Comparison of ENCODE assay signal across 9 cellular contexts in genomic region chrX:24027086-24027485, GRCh38. TPM values are rescaled to one million over a fixed set of nuclear protein-coding genes. Genes with fewer than 3 reads are reported as not detected.
DNase-seq lines count a peak whose midpoint lies in the region; ATAC-seq and TF ChIP-seq lines count a peak whose summit lies in the region.
"Had no signal": no experiment of that assay in that cellular context is flagged by ENCODE, and none has a peak within 500 bp of the region (broad histone marks: within the 10 kb centered on the region; RNA-seq: fewer than 3 reads in every experiment).

KLHL15 (minus strand) TSS chrX:24027186; CDS start chrX:24006693, 20,493 bp downstream.

- H3K27me3 ChIP-seq in body of pancreas (no peaks in the 10 kb centered on the region), mesenchymal stem cell (ENCODE audit: control insufficient read depth in 1 of 2, insufficient read depth in 1 of 2, low read length in 2 of 2) (peaks cover 0 to 20% of the 10 kb centered on the region in 2 experiments), upper lobe of right lung (no peaks in the 10 kb centered on the region)

- no peaks in the 10 kb centered on the region for H3K36me3 ChIP-seq in body of pancreas (replicated peaks in 1 of 2; ENCODE audit: insufficient read depth in 1 of 2, low read depth in 2 of 2)
- H3K36me3 ChIP-seq in mesenchymal stem cell (ENCODE audit: control insufficient read depth in 1 of 2, insufficient read depth in 2 of 2, low read depth in 1 of 2, low read length in 2 of 2): no peaks in the 10 kb centered on the region
- H3K36me3 ChIP-seq in upper lobe of right lung: no peaks in the 10 kb centered on the region

- no peak within 1 kb of the TSS for H3K4me3 ChIP-seq in body of pancreas
- peak within 1 kb of the TSS in 1 of 2 experiments; percentile 84 for H3K4me3 ChIP-seq in mesenchymal stem cell (ENCODE audit: insufficient read depth in 1 of 2, low read depth in 1 of 2, low read length in 2 of 2)
- peak within 1 kb of the TSS; percentile 53 for H3K4me3 ChIP-seq in upper lobe of right lung

- TF ChIP-seq POLR2A in body of pancreas (IDR thresholded peaks at IDR 0.05): no peak

- H3K9ac ChIP-seq in mesenchymal stem cell (ENCODE audit: low read length): peak within 1 kb of the TSS; percentile 97

- no peak for ATAC-seq in body of pancreas
- ATAC-seq in upper lobe of right lung: no peak
- no peak for ATAC-seq in GM21528 (IDR thresholded peaks at IDR 0.05; ENCODE audit: low FRiP score, unreplicated experiment)
- ATAC-seq in HG03432 (IDR thresholded peaks at IDR 0.05; ENCODE audit: unreplicated experiment): no peak

- no peak within 1 kb of the TSS for H4K8ac ChIP-seq in mesenchymal stem cell (ENCODE audit: low read length)

- peaks cover 19% of the 10 kb centered on the region for H3K4me1 Mint-ChIP-seq in activated naive CD4-positive, alpha-beta T cell treated with anti-CD3 and anti-CD28 coated beads, Interleukin-2, amount 50 U/mL, for 24 hours

- H3K27ac ChIP-seq in body of pancreas: peak within 1 kb of the TSS; percentile 87 to 99 (median 94)
- peak within 1 kb of the TSS; percentile 86 for H3K27ac ChIP-seq in mesenchymal stem cell (ENCODE audit: low read length, poor library complexity, severe bottlenecking)
- peak within 1 kb of the TSS; percentile 93 for H3K27ac ChIP-seq in upper lobe of right lung

- H3K4me2 ChIP-seq in mesenchymal stem cell (ENCODE audit: low read length, poor library complexity, severe bottlenecking): peak within 1 kb of the TSS; percentile 1

- H3K9me3 Mint-ChIP-seq in activated naive CD4-positive, alpha-beta T cell treated with anti-CD3 and anti-CD28 coated beads, Interleukin-2, amount 50 U/mL, for 24 hours: no peaks in the 10 kb centered on the region

- peak within 1 kb of the TSS; percentile 92 for H3K27ac Mint-ChIP-seq in activated naive CD4-positive, alpha-beta T cell treated with anti-CD3 and anti-CD28 coated beads, Interleukin-2, amount 50 U/mL, for 24 hours

- H3K23ac ChIP-seq in mesenchymal stem cell (ENCODE audit: low read length in 2 of 2): no peak within 1 kb of the TSS

- no peaks in the 10 kb centered on the region for H3K79me1 ChIP-seq in mesenchymal stem cell (replicated peaks; ENCODE audit: low read length, poor library complexity, severe bottlenecking)

- no peak within 1 kb of the TSS for H2BK15ac ChIP-seq in mesenchymal stem cell (ENCODE audit: low read depth, poor library complexity, severe bottlenecking)

- no peak for TF ChIP-seq CTCF in body of pancreas (IDR thresholded peaks at IDR 0.05)
- TF ChIP-seq CTCF in upper lobe of right lung (IDR thresholded peaks at IDR 0.05): no peak

- H3K4ac ChIP-seq in mesenchymal stem cell (ENCODE audit: low read depth in 1 of 2, low read length in 2 of 2): peak within 1 kb of the TSS in 1 of 2 experiments; percentile 35

- no peak within 1 kb of the TSS for H3K14ac ChIP-seq in mesenchymal stem cell (ENCODE audit: low read length in 2 of 2)

- intact Hi-C loops in body of pancreas (cut with DNase I): no loop called here
- intact Hi-C loops in upper lobe of right lung (cut with DNase I): no loop called here

- WGBS in body of pancreas, 2 donors: 81 to 87% methylated on average over 7 of the region's 7 CpGs
- WGBS in mesenchymal stem cell: 67% methylated on average over 2 of the region's 7 CpGs

- H2AK5ac ChIP-seq in mesenchymal stem cell (ENCODE audit: low read length, severe bottlenecking): peak within 1 kb of the TSS; percentile 91

- no peaks in the 10 kb centered on the region for H3K27me3 Mint-ChIP-seq in activated naive CD4-positive, alpha-beta T cell treated with anti-CD3 and anti-CD28 coated beads, Interleukin-2, amount 50 U/mL, for 24 hours

- DNase-seq in activated naive CD4-positive, alpha-beta T cell treated with anti-CD3 and anti-CD28 coated beads, Interleukin-2, amount 50 U/mL, for 16 hours: no peak
- no peak for DNase-seq in body of pancreas
- DNase-seq in mesenchymal stem cell: no peak
- no peak for DNase-seq in upper lobe of right lung
- DNase-seq in SW 1271 (lab: John Stamatoyannopoulos, UW): no peak
- DNase-seq: GDM1 had no signal

- H3K9me3 ChIP-seq in body of pancreas (no peaks in the 10 kb centered on the region), mesenchymal stem cell (ENCODE audit: control insufficient read depth, low read length) (no peaks in the 10 kb centered on the region), upper lobe of right lung (no peaks in the 10 kb centered on the region)

- no peak within 1 kb of the TSS for H2BK5ac ChIP-seq in mesenchymal stem cell (ENCODE audit: low read depth, low read length, poor library complexity, severe bottlenecking)

- peaks cover 4% of the 10 kb centered on the region for H3K4me1 ChIP-seq in body of pancreas
- no peaks in the 10 kb centered on the region for H3K4me1 ChIP-seq in mesenchymal stem cell (ENCODE audit: control insufficient read depth, insufficient read depth, low read depth, low read length)
- no peaks in the 10 kb centered on the region for H3K4me1 ChIP-seq in upper lobe of right lung

- no peak within 1 kb of the TSS for H4K91ac ChIP-seq in mesenchymal stem cell (ENCODE audit: low read length)

- peak within 1 kb of the TSS; percentile 90 for H3K4me3 Mint-ChIP-seq in activated naive CD4-positive, alpha-beta T cell treated with anti-CD3 and anti-CD28 coated beads, Interleukin-2, amount 50 U/mL, for 24 hours

- no peaks in the 10 kb centered on the region for H3K36me3 Mint-ChIP-seq in activated naive CD4-positive, alpha-beta T cell treated with anti-CD3 and anti-CD28 coated beads, Interleukin-2, amount 50 U/mL, for 24 hours

- H3K18ac ChIP-seq in mesenchymal stem cell (ENCODE audit: low read depth in 1 of 2, low read length in 2 of 2): no peak within 1 kb of the TSS

- H2BK12ac ChIP-seq in mesenchymal stem cell (ENCODE audit: low read length in 2 of 2): no peak within 1 kb of the TSS

- no peak within 1 kb of the TSS for H2BK120ac ChIP-seq in mesenchymal stem cell (ENCODE audit: low read depth, low read length)

- H2AFZ ChIP-seq in mesenchymal stem cell (ENCODE audit: low read depth, low read length): no peak within 1 kb of the TSS

RNA-seq across cellular contexts. Expression of gene KLHL15, which starts in this region (rescaled TPM):
- total RNA-seq in body of pancreas (1 to 10 TPM; 4.7 to 7.6 TPM), upper lobe of right lung (7.1 TPM)
- 2.6 TPM for polyA plus RNA-seq in mesenchymal stem cell (2013, experiment 1 of 2)
- polyA plus RNA-seq in mesenchymal stem cell (2013, experiment 2 of 2): 2.6 TPM
